ENCODE assay signal across 1 cellular context in genomic region chr14:54047645-54048308, GRCh38.
A peak's percentile ranks its signal among the peaks of the same experiment; 100 is the strongest.
TF ChIP-seq lines count a peak whose summit lies in the region.

No MANE protein-coding gene starts in this region.

TF ChIP-seq in HepG2, 621 proteins besides CTCF, POLR2A, EP300 and RAD21 (continued from another document and continues in another):
- TF ChIP-seq HOMEZ (CRISPR knock-in tag; IDR thresholded peaks at IDR 0.05; ENCODE audit: low read depth) (peak; percentile 95), JARID2 (CRISPR knock-in tag; IDR thresholded peaks at IDR 0.05; ENCODE audit: insufficient replicate concordance) (no peak), STAG1 (CRISPR knock-in tag; IDR thresholded peaks at IDR 0.05) (peak; percentile 32), ZFY (CRISPR knock-in tag; IDR thresholded peaks at IDR 0.05) (peak; percentile 34; the same call in 1 of the 2 replicates), ZFX (CRISPR knock-in tag; IDR thresholded peaks at IDR 0.05; ENCODE audit: low read depth) (peak; percentile 20; the same call in 1 of the 2 replicates), MYPOP (CRISPR knock-in tag; IDR thresholded peaks at IDR 0.05) (0 out of 2 replicates have a peak, but pooled peaks have one; percentile 44), ZNF431 (CRISPR knock-in tag; IDR thresholded peaks at IDR 0.05; ENCODE audit: borderline replicate concordance, low read depth) (no peak), HNF1B (CRISPR knock-in tag; IDR thresholded peaks at IDR 0.05) (peak; percentile 71; the same call in 1 of the 2 replicates), SMARCC2 (IDR thresholded peaks at IDR 0.05) (no peak), ZNF558 (CRISPR knock-in tag; IDR thresholded peaks at IDR 0.05; ENCODE audit: borderline replicate concordance) (peak; percentile 32; the same call in 1 of the 2 replicates), FOXK1 (CRISPR knock-in tag; IDR thresholded peaks at IDR 0.05; ENCODE audit: borderline replicate concordance, low read depth) (peak; percentile 86; the same call in 1 of the 2 replicates), PITX1 (CRISPR knock-in tag; IDR thresholded peaks at IDR 0.05) (peak; percentile 81), SAP130 (CRISPR knock-in tag; IDR thresholded peaks at IDR 0.05; ENCODE audit: low read depth) (peak; percentile 82), ZBTB25 (CRISPR knock-in tag; IDR thresholded peaks at IDR 0.05) (0 out of 2 replicates have a peak, but pooled peaks have one; percentile 53), SOX6 (IDR thresholded peaks at IDR 0.05) (no peak), SOX6 (CRISPR knock-in tag; IDR thresholded peaks at IDR 0.05) (peak; percentile 83), ZNF281 (CRISPR knock-in tag; IDR thresholded peaks at IDR 0.05; ENCODE audit: borderline replicate concordance) (peak; percentile 29; the same call in 1 of the 2 replicates), THAP7 (CRISPR knock-in tag; IDR thresholded peaks at IDR 0.05) (no peak), ZNF335 (CRISPR knock-in tag; IDR thresholded peaks at IDR 0.05) (no peak; the same call in 1 of the 2 replicates), HOXA3 (CRISPR knock-in tag; IDR thresholded peaks at IDR 0.05) (peak; percentile 49; the same call in 1 of the 2 replicates), ASH2L (IDR thresholded peaks at IDR 0.05; ENCODE audit: insufficient read length, low read depth, low read length) (peak; percentile 47), ZNF292 (CRISPR knock-in tag; IDR thresholded peaks at IDR 0.05; ENCODE audit: borderline replicate concordance, low read depth) (peak; percentile 68; the same call in 1 of the 2 replicates), ZNF232 (CRISPR knock-in tag; IDR thresholded peaks at IDR 0.05; ENCODE audit: borderline replicate concordance) (no peak), ZNF615 (CRISPR knock-in tag; IDR thresholded peaks at IDR 0.05; ENCODE audit: borderline replicate concordance) (no peak), ARNTL (CRISPR knock-in tag; IDR thresholded peaks at IDR 0.05) (peak; percentile 79; the same call in 1 of the 2 replicates), TFDP1 (CRISPR knock-in tag; IDR thresholded peaks at IDR 0.05; ENCODE audit: borderline replicate concordance) (peak; percentile 92), ZNF562 (CRISPR knock-in tag; IDR thresholded peaks at IDR 0.05; ENCODE audit: borderline replicate concordance) (no peak), MEIS1 (CRISPR knock-in tag; IDR thresholded peaks at IDR 0.05; ENCODE audit: borderline replicate concordance) (peak; percentile 63; the same call in 1 of the 2 replicates), FOXJ3 (CRISPR knock-in tag; IDR thresholded peaks at IDR 0.05; ENCODE audit: borderline replicate concordance) (peak; percentile 76; the same call in 1 of the 2 replicates), ZNF414 (CRISPR knock-in tag; IDR thresholded peaks at IDR 0.05) (peak; percentile 75; the same call in 1 of the 2 replicates), ZNF263 (CRISPR knock-in tag; IDR thresholded peaks at IDR 0.05) (no peak), ATF2 (CRISPR knock-in tag; IDR thresholded peaks at IDR 0.05) (peak; percentile 63; the same call in 1 of the 2 replicates), THRA (CRISPR knock-in tag; IDR thresholded peaks at IDR 0.05; ENCODE audit: borderline replicate concordance) (peak; percentile 60; the same call in 1 of the 2 replicates), MAX (IDR thresholded peaks at IDR 0.05) (peak; percentile 97), ZNF740 (CRISPR knock-in tag; IDR thresholded peaks at IDR 0.05) (no peak), KDM1A (CRISPR knock-in tag; IDR thresholded peaks at IDR 0.05) (peak; percentile 96), ZBTB7B (CRISPR knock-in tag; IDR thresholded peaks at IDR 0.05) (peak; percentile 90; the same call in 1 of the 2 replicates), ZFP91 (CRISPR knock-in tag; IDR thresholded peaks at IDR 0.05; ENCODE audit: borderline replicate concordance) (no peak), TFAP4 (IDR thresholded peaks at IDR 0.05; ENCODE audit: borderline replicate concordance, low read depth) (peak; percentile 66; the same call in 1 of the 2 replicates), BRD4 (CRISPR knock-in tag; IDR thresholded peaks at IDR 0.05) (peak; percentile 28; the same call in 1 of the 2 replicates)
